Comparison of ENCODE assay signal across 10 cellular contexts in genomic region chr12:48965447-48965846, GRCh38. TPM values are rescaled to one million over a fixed set of nuclear protein-coding genes. Genes with fewer than 3 reads are reported as not detected.
DNase-seq lines count a peak whose midpoint lies in the region; ATAC-seq and TF ChIP-seq lines count a peak whose summit lies in the region.
"Had no signal": no experiment of that assay in that cellular context is flagged by ENCODE, and none has a peak within 500 bp of the region (broad histone marks: within the 10 kb centered on the region; RNA-seq: fewer than 3 reads in every experiment).

No MANE protein-coding gene starts in this region.

- H3K9me3 Mint-ChIP-seq in Caco-2 (ENCODE audit: unreplicated experiment): no peaks in the 10 kb centered on the region

- H3K4me3 ChIP-seq in Caco-2 (ENCODE audit: low read depth, low read length) (no peak overlapping the region), mammary epithelial cell (replicated peaks in 1 of 3; ENCODE audit: insufficient read depth in 1 of 3, low read depth in 2 of 3, low read length in 3 of 3) (no peak overlapping the region), smooth muscle cell (no peak overlapping the region)

- no peak overlapping the region for H3K4me3 Mint-ChIP-seq in Caco-2 (ENCODE audit: unreplicated experiment)

- DNase-seq in Caco-2 (peak in 1 of 2 experiments; percentile 59), HuH-7 (ENCODE audit: low spot score) (peak; percentile 62), mammary epithelial cell (no peak), myocyte (ENCODE audit: low read depth) (peak; percentile 55), smooth muscle cell (lab: John Stamatoyannopoulos, UW; ENCODE audit: unreplicated experiment) (no peak), left cardiac atrium (no peak), NCI-H510A treated with DMSO at 0.1 percent for 48 hours (lab: John Stamatoyannopoulos, UW) (no peak)
- DNase-seq in activated CD8-positive, alpha-beta memory T cell treated with anti-CD3 and anti-CD28 coated beads, Interleukin-2, amount 50 U/mL, for 48 hours: no peak
- DNase-seq: activated CD4-positive, alpha-beta T cell treated with anti-CD3 and anti-CD28 coated beads, Interleukin-2, amount 50 U/mL, for 1 hour had no signal

- H2AFZ ChIP-seq in mammary epithelial cell (ENCODE audit: low read depth, low read length) (no peak overlapping the region), smooth muscle cell (ENCODE audit: low read depth) (no peak overlapping the region)

- no peaks in the 10 kb centered on the region for H4K20me1 ChIP-seq in mammary epithelial cell (ENCODE audit: insufficient read depth, low read length)
- H4K20me1 ChIP-seq in smooth muscle cell (ENCODE audit: low read depth): no peaks in the 10 kb centered on the region

- POLR2A ChIA-PET in Caco-2 (lab: Charles Lee): no interaction called here

- H3K79me2 ChIP-seq in mammary epithelial cell (ENCODE audit: insufficient read depth, low read length) (no peaks in the 10 kb centered on the region), smooth muscle cell (ENCODE audit: low read depth) (no peaks in the 10 kb centered on the region)

- H3K9ac ChIP-seq in mammary epithelial cell (ENCODE audit: insufficient read depth, low read length) (no peak overlapping the region), smooth muscle cell (ENCODE audit: low read depth) (no peak overlapping the region)

- H3K36me3 ChIP-seq in Caco-2 (ENCODE audit: control insufficient read depth, insufficient read depth, low read length) (no peaks in the 10 kb centered on the region), mammary epithelial cell (ENCODE audit: insufficient read depth, low read length) (no peaks in the 10 kb centered on the region), smooth muscle cell (ENCODE audit: low read depth) (no peaks in the 10 kb centered on the region)

- H3K27ac ChIP-seq in mammary epithelial cell (ENCODE audit: insufficient read depth, low read depth, low read length): no peak overlapping the region
- H3K27ac ChIP-seq in smooth muscle cell (ENCODE audit: low read depth): no peak overlapping the region

- dilution Hi-C loops in mammary epithelial cell (cut with HindIII; ENCODE audit: low sequenced_read_pairs): loop anchor here (5.0 kb wide), 3 partner anchors 42 to 102 kb away; partner anchors contain the start of gene RHEBL1

- H3K27me3 ChIP-seq in Caco-2 (replicated peaks; ENCODE audit: control insufficient read depth, insufficient read depth, low read length) (no peaks in the 10 kb centered on the region), mammary epithelial cell (ENCODE audit: insufficient read depth, low read length) (no peaks in the 10 kb centered on the region), smooth muscle cell (ENCODE audit: low read depth) (peaks cover 21% of the 10 kb centered on the region)

- TF ChIP-seq CTCF in Caco-2 (IDR thresholded peaks at IDR 0.05; ENCODE audit: insufficient read depth in 1 of 2, low read depth in 1 of 2, low read length in 1 of 2, severe bottlenecking in 1 of 2, unreplicated experiment in 1 of 2) (peak; percentile 48 to 72), mammary epithelial cell (conservative IDR thresholded peaks at IDR 0.05 in 1 of 2, IDR thresholded peaks at IDR 0.05 in 1 of 2; ENCODE audit: extremely low read depth in 1 of 2, insufficient read depth in 1 of 2, low read depth in 1 of 2, low read length in 2 of 2) (peak; percentile 16 to 51), smooth muscle cell (IDR thresholded peaks at IDR 0.05; ENCODE audit: borderline replicate concordance, insufficient read depth, poor library complexity, severe bottlenecking) (no peak)

- H3F3A ChIP-seq in smooth muscle cell (ENCODE audit: low read depth): no peaks in the 10 kb centered on the region

- H3K36me3 Mint-ChIP-seq in Caco-2 (ENCODE audit: insufficient read depth, unreplicated experiment): no peaks in the 10 kb centered on the region

- H3K4me2 ChIP-seq in mammary epithelial cell (ENCODE audit: insufficient read depth, low read depth, low read length) (no peak overlapping the region), smooth muscle cell (no peak overlapping the region)

- H3K4me1 Mint-ChIP-seq in Caco-2 (ENCODE audit: low read depth, unreplicated experiment): peaks cover 7% of the 10 kb centered on the region

- no peak overlapping the region for H3K27ac Mint-ChIP-seq in Caco-2 (ENCODE audit: unreplicated experiment)

- no peaks in the 10 kb centered on the region for H3K9me3 ChIP-seq in Caco-2
- no peaks in the 10 kb centered on the region for H3K9me3 ChIP-seq in mammary epithelial cell (replicated peaks; ENCODE audit: insufficient read depth, low read length)
- no peaks in the 10 kb centered on the region for H3K9me3 ChIP-seq in smooth muscle cell (replicated peaks; ENCODE audit: low read depth)

- H3K4me1 ChIP-seq in Caco-2 (peaks cover 16% of the 10 kb centered on the region), mammary epithelial cell (ENCODE audit: insufficient read depth, low read length) (peaks cover 20% of the 10 kb centered on the region), smooth muscle cell (ENCODE audit: low read depth) (peaks cover 10% of the 10 kb centered on the region)

- in situ Hi-C loops in mammary epithelial cell (cut with MboI; ENCODE audit: low sequenced_read_pairs in 2 of 2): no loop called here

- intact Hi-C loops in Caco-2 (cut with micrococcal nuclease; ENCODE audit: unreplicated experiment) (loop anchor here (1.0 kb wide), 1 partner anchor 30 kb away; no protein-coding TSS in a partner anchor), mammary epithelial cell (cut with micrococcal nuclease) (loop anchor here (1.0 kb wide), 2 partner anchors 12 to 30 kb away; no protein-coding TSS in a partner anchor), left cardiac atrium (cut with DNase I) (no loop called here)

- no peak for ATAC-seq in left cardiac atrium

- H3K27me3 Mint-ChIP-seq in Caco-2 (ENCODE audit: insufficient read depth, unreplicated experiment): no peaks in the 10 kb centered on the region

- BruUV-seq in Caco-2 (replicated peaks; lab: Mats Ljungman, UMichigan) (no TSS peak), mammary epithelial cell (replicated peaks; lab: Mats Ljungman, UMichigan) (no TSS peak)

- CTCF ChIA-PET in Caco-2 (lab: Charles Lee) (interaction anchor here (0.5 to 1.1 kb wide), 2 partner anchors 32 to 657 kb away, joined by 4 to 5 read pairs; no protein-coding TSS in a partner anchor), mammary epithelial cell (lab: Charles Lee; ENCODE audit: low non-redundant PET) (no interaction called here)

RNA-seq across cellular contexts. Expression of gene WNT10B, which starts 6.1 kb away (rescaled TPM):
- 4.2 and 4.4 TPM in 2 replicates for total RNA-seq in Caco-2 (2022)
- total RNA-seq in mammary epithelial cell: 1 to 10 TPM in 1 of 2 donors, under 1 TPM in 1; 0.17 to 1.1 TPM
- 0.75 TPM for polyA plus RNA-seq in mammary epithelial cell
- polyA minus RNA-seq in mammary epithelial cell: not detected
- 0.83 and 1.4 TPM in 2 replicates for total RNA-seq in myocyte
- polyA plus RNA-seq in myocyte (2012): 1.2 TPM
- total RNA-seq in smooth muscle cell: 0.13 and 0.49 TPM in 2 replicates
- polyA plus RNA-seq in smooth muscle cell: 0.14 and 1.2 TPM in 2 replicates
- 1 to 10 TPM in 1 of 2 donors, under 1 TPM in 1; 0.65 to 1.0 TPM for total RNA-seq in left cardiac atrium
- total RNA-seq: OCI-LY7 had no signal

RNA-seq across cellular contexts. Expression of gene ARF3, which starts 8.2 kb away (rescaled TPM):
- total RNA-seq in Caco-2 (2022): 249 and 257 TPM in 2 replicates
- total RNA-seq in mammary epithelial cell: 100 to 1,000 TPM in 1 of 2 donors, 10 to 100 TPM in 1; 87.9 to 201 TPM
- 200 TPM for polyA plus RNA-seq in mammary epithelial cell
- polyA minus RNA-seq in mammary epithelial cell: 258 TPM
- 47.6 and 54.1 TPM in 2 replicates for total RNA-seq in myocyte
- polyA plus RNA-seq in myocyte (2012): 129 TPM
- total RNA-seq in smooth muscle cell: 57.0 and 59.9 TPM in 2 replicates
- polyA plus RNA-seq in smooth muscle cell: 53.3 and 67.7 TPM in 2 replicates
- 10 to 100 TPM; 72.2 to 90.5 TPM for total RNA-seq in left cardiac atrium

RNA-seq across cellular contexts. Expression of gene WNT1, which starts 12.7 kb away (rescaled TPM):
- total RNA-seq in Caco-2 (2022): 0.63 TPM in 1 of 2 replicates, not detected in the other
- not detected for total RNA-seq in mammary epithelial cell
- polyA plus RNA-seq in mammary epithelial cell: not detected
- not detected for polyA minus RNA-seq in mammary epithelial cell
- not detected in 2 replicates for total RNA-seq in myocyte
- polyA plus RNA-seq in myocyte (2012): not detected
- not detected in 2 replicates for total RNA-seq in smooth muscle cell
- not detected in 2 replicates for polyA plus RNA-seq in smooth muscle cell
- not detected for total RNA-seq in left cardiac atrium
- total RNA-seq: OCI-LY7 had no signal

RNA-seq across cellular contexts. Expression of gene DDN, which starts 33.7 kb away (rescaled TPM):
- total RNA-seq in Caco-2 (2022) (1.7 and 1.9 TPM in 2 replicates), mammary epithelial cell (under 1 TPM; 0.33 to 0.52 TPM), myocyte (3.4 and 12.3 TPM in 2 replicates), smooth muscle cell (0.13 and 1.8 TPM in 2 replicates), left cardiac atrium (under 1 TPM; 0.29 to 0.84 TPM)
- polyA plus RNA-seq in mammary epithelial cell (0.09 TPM), smooth muscle cell (0.03 and 1.2 TPM in 2 replicates)
- not detected for polyA minus RNA-seq in mammary epithelial cell
- polyA plus RNA-seq in myocyte (2012): 1.1 TPM

RNA-seq across cellular contexts. Expression of gene FKBP11, which starts 40.2 kb away (rescaled TPM):
- total RNA-seq in Caco-2 (2022) (79.5 and 83.2 TPM in 2 replicates), mammary epithelial cell (10 to 100 TPM in 1 of 2 donors, 1 to 10 TPM in 1; 5.2 to 11.4 TPM), myocyte (4.3 and 8.0 TPM in 2 replicates), smooth muscle cell (36.1 and 55.7 TPM in 2 replicates), left cardiac atrium (10 to 100 TPM; 14.5 to 25.0 TPM)
- polyA plus RNA-seq in mammary epithelial cell (19.6 TPM), smooth muscle cell (190 and 217 TPM in 2 replicates)
- polyA minus RNA-seq in mammary epithelial cell: 51.6 TPM
- polyA plus RNA-seq in myocyte (2012): 40.5 TPM

Comparison
In these comparisons a context has a peak if more than half of its experiments do, and no peak if none do; other contexts are left out.
1. DNase-seq: peak in HuH-7 (single experiment) and myocyte (single experiment); none in mammary epithelial cell (single experiment), smooth muscle cell (single experiment), left cardiac atrium (single experiment), NCI-H510A treated with DMSO at 0.1 percent for 48 hours (single experiment) and activated CD8-positive, alpha-beta memory T cell treated with anti-CD3 and anti-CD28 coated beads, Interleukin-2, amount 50 U/mL, for 48 hours (single experiment).
2. intact Hi-C loops: an anchor here in Caco-2 (1.0 kb wide) and mammary epithelial cell (1.0 kb wide); none called in left cardiac atrium.